1 cellular context compared by ENCODE assay signal in the genomic region with DNA sequence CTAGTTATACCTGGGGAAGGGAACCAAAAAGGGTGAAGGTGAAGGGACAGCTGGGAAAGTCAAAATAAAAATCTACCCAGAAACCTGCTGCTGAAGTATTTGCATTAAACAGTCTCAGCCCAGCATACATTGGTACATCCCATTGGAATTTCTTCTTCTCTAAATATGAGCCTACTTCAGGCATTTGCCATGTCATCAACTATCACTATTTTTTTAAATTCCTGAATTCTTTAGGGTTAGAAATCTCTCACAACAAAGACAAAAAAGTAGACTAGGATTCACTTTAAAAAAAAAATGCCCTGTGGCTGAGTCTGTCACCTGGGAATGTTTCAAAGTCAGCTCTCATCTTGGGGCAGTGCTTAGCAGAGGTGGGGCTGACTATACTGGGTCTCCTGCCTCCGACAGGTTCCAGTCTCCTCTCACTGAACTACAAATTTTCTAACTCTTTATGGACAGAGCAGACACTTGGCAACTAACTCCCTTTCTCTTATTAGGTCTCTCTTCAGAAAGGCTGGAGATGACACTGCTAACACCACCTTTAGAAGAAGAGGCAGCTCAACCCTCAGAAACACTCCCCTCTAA.
TF ChIP-seq lines count a peak whose summit lies in the region.

No MANE protein-coding gene starts in this region.

TF ChIP-seq in GM23338, 12 proteins besides CTCF, POLR2A, EP300 and RAD21 (continued from another document):
- TF ChIP-seq, protein P1, sequence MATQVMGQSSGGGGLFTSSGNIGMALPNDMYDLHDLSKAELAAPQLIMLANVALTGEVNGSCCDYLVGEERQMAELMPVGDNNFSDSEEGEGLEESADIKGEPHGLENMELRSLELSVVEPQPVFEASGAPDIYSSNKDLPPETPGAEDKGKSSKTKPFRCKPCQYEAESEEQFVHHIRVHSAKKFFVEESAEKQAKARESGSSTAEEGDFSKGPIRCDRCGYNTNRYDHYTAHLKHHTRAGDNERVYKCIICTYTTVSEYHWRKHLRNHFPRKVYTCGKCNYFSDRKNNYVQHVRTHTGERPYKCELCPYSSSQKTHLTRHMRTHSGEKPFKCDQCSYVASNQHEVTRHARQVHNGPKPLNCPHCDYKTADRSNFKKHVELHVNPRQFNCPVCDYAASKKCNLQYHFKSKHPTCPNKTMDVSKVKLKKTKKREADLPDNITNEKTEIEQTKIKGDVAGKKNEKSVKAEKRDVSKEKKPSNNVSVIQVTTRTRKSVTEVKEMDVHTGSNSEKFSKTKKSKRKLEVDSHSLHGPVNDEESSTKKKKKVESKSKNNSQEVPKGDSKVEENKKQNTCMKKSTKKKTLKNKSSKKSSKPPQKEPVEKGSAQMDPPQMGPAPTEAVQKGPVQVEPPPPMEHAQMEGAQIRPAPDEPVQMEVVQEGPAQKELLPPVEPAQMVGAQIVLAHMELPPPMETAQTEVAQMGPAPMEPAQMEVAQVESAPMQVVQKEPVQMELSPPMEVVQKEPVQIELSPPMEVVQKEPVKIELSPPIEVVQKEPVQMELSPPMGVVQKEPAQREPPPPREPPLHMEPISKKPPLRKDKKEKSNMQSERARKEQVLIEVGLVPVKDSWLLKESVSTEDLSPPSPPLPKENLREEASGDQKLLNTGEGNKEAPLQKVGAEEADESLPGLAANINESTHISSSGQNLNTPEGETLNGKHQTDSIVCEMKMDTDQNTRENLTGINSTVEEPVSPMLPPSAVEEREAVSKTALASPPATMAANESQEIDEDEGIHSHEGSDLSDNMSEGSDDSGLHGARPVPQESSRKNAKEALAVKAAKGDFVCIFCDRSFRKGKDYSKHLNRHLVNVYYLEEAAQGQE (IDR thresholded peaks at IDR 0.05; ENCODE audit: unreplicated experiment) = no peak
- TF ChIP-seq EZH2phosphoT487 (IDR thresholded peaks at IDR 0.05; ENCODE audit: unreplicated experiment) = no peak
- TF ChIP-seq CREB1 (CRISPR knock-in tag; IDR thresholded peaks at IDR 0.05; ENCODE audit: low read depth) = no peak
